Comparison of ENCODE assay signal across 34 cellular contexts in the genomic region with DNA sequence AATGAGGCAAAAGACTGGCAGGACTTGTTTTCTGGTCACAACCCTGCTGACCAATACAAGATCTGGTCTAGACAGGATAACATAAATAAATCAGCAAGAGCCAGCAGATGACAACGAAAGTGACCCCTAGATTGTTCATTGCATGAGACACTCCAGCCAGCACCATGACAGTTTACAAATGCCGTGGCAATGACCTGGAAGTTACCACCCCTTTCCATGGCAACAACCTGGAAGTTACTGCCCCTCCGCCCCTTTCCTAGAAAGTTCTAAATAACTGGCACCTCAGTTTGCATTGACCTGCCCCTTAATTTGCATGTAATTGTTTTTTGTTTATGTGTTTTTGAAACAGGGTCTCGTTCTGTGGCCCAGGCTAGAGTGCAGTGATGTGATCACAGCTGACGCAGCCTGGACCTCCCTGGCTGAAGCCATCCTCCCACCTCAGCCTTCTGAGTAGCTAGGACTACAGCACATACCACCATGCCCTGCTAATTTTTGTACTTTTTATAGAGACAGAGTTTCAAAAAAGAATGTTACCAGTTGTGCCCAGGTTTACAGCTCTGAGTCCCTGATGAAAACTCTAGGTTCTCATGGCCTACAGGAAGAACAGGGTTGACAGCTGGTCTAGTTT.
"Had no signal": no experiment of that assay in that cellular context is flagged by ENCODE, and none has a peak within 500 bp of the region (broad histone marks: within the 10 kb centered on the region; RNA-seq: fewer than 3 reads in every experiment).

No MANE protein-coding gene starts in this region.

- H3K36me3 ChIP-seq: ascending aorta, cardiac muscle cell, colonic mucosa, Peyer's patch, WERI-Rb-1 had no signal

- H3K4me1 Mint-ChIP-seq: activated CD4-positive, alpha-beta T cell treated with anti-CD3 and anti-CD28 coated beads for 36 hours; activated CD4-positive, alpha-beta T cell treated with anti-CD3 and anti-CD28 coated beads, Interleukin-2, amount 10 ng/mL, durations not matched to agents 7 days and 5 days; activated naive CD4-positive, alpha-beta T cell treated with anti-CD3 and anti-CD28 coated beads, Interleukin-2, amount 50 U/mL, for 24 hours; activated naive CD8-positive, alpha-beta T cell treated with anti-CD3 and anti-CD28 coated beads, Interleukin-2, amount 10 ng/mL, durations not matched to agents 7 days and 5 days; central memory CD8-positive, alpha-beta T cell had no signal

- DNase-seq: activated CD4-positive, alpha-beta T cell treated with anti-CD3 and anti-CD28 coated beads for 36 hours; activated CD4-positive, alpha-beta T cell treated with anti-CD3 and anti-CD28 coated beads, Interleukin-2, amount 10 ng/mL, durations not matched to agents 7 days and 5 days; activated CD4-positive, alpha-beta T cell treated with anti-CD3 and anti-CD28 coated beads, Interleukin-2, amount 50 U/mL, for 48 hours; activated CD8-positive, alpha-beta T cell treated with anti-CD3 and anti-CD28 coated beads, Interleukin-2, amount 10 ng/mL, durations not matched to agents 7 days and 5 days; activated gamma-delta T cell; activated naive CD4-positive, alpha-beta T cell treated with Interleukin-2 at 50 U/mL for 16 hours; activated naive CD8-positive, alpha-beta T cell treated with anti-CD3 and anti-CD28 coated beads, Interleukin-2, amount 10 ng/mL, durations not matched to agents 7 days and 5 days; activated T-cell treated with anti-CD3 and anti-CD28 coated beads, Interleukin-2, amount 50 U/mL, for 24 hours; amygdala; colonic mucosa; NCI-H1105 treated with DMSO at 0.1 percent for 48 hours; NCI-H1436; NCI-H1694; NCI-H2029; NCI-H2107; NCI-H2171; NCI-H510A; NCI-H526; NCI-H748 treated with DMSO at 0.1 percent for 48 hours; NK-92 treated with Interleukin-12 subunit alpha and Interleukin-12 subunit beta, amount 100 ng/mL, for 24 hours; PC-3; Peyer's patch; SIG-M5; T-helper 17 cell; T1000; WERI-Rb-1 had no signal

- H3K9me3 Mint-ChIP-seq: activated CD4-positive, alpha-beta T cell treated with anti-CD3 and anti-CD28 coated beads, Interleukin-2, amount 10 ng/mL, durations not matched to agents 7 days and 5 days; activated naive CD4-positive, alpha-beta T cell treated with anti-CD3 and anti-CD28 coated beads, Interleukin-2, amount 50 U/mL, for 24 hours; activated naive CD8-positive, alpha-beta T cell treated with anti-CD3 and anti-CD28 coated beads, Interleukin-2, amount 10 ng/mL, durations not matched to agents 7 days and 5 days; activated T-cell treated with anti-CD3 and anti-CD28 coated beads, Interleukin-2, amount 50 U/mL, for 24 hours; activated T-helper 2 cell treated with anti-CD3 and anti-CD28 coated beads, Interferon-gamma antibody, Interleukin-2, Interleukin-4, amounts not matched to agents 10 μg/mL and 5 μg/mL and 100 μg/mL, durations not matched to agents 14 hours and 24 hours and 36 hours; central memory CD8-positive, alpha-beta T cell had no signal

- H3K4me3 ChIP-seq: ascending aorta, cardiac muscle cell, colonic mucosa, Peyer's patch had no signal

- H3K27ac ChIP-seq: ascending aorta, cardiac muscle cell, colonic mucosa, KMS-11, Peyer's patch, RWPE1, WERI-Rb-1 had no signal

- H3K4me1 ChIP-seq: ascending aorta, colonic mucosa, Peyer's patch had no signal

- H3K36me3 Mint-ChIP-seq: activated naive CD4-positive, alpha-beta T cell treated with anti-CD3 and anti-CD28 coated beads, Interleukin-2, amount 50 U/mL, for 24 hours; activated naive CD8-positive, alpha-beta T cell treated with anti-CD3 and anti-CD28 coated beads, Interleukin-2, amount 10 ng/mL, durations not matched to agents 7 days and 5 days had no signal

- H3K9me3 ChIP-seq: ascending aorta, colonic mucosa, Peyer's patch had no signal

- ATAC-seq: activated CD4-positive, alpha-beta T cell treated with anti-CD3 and anti-CD28 coated beads for 36 hours; activated CD8-positive, alpha-beta T cell treated with anti-CD3 and anti-CD28 coated beads, Interleukin-2, amount 10 ng/mL, durations not matched to agents 7 days and 5 days; PC-3; Right ventricle myocardium inferior; T-helper 17 cell had no signal

- H3K27ac Mint-ChIP-seq: activated CD4-positive, alpha-beta T cell treated with anti-CD3 and anti-CD28 coated beads for 36 hours; activated CD4-positive, alpha-beta T cell treated with anti-CD3 and anti-CD28 coated beads, Interleukin-2, amount 10 ng/mL, durations not matched to agents 7 days and 5 days; activated CD8-positive, alpha-beta T cell treated with anti-CD3 and anti-CD28 coated beads, Interleukin-2, amount 10 ng/mL, durations not matched to agents 7 days and 5 days; activated naive CD4-positive, alpha-beta T cell treated with anti-CD3 and anti-CD28 coated beads, Interleukin-2, amount 50 U/mL, for 24 hours; activated naive CD8-positive, alpha-beta T cell treated with anti-CD3 and anti-CD28 coated beads, Interleukin-2, amount 10 ng/mL, durations not matched to agents 7 days and 5 days; activated T-cell treated with anti-CD3 and anti-CD28 coated beads, Interleukin-2, amount 50 U/mL, for 24 hours; activated T-helper 2 cell treated with anti-CD3 and anti-CD28 coated beads, Interferon-gamma antibody, Interleukin-2, Interleukin-4, amounts not matched to agents 10 μg/mL and 5 μg/mL and 100 μg/mL, durations not matched to agents 14 hours and 24 hours and 36 hours; T-helper 17 cell had no signal

- H3K9ac ChIP-seq: KMS-11 had no signal

- H3K4me3 Mint-ChIP-seq: activated CD4-positive, alpha-beta T cell treated with anti-CD3 and anti-CD28 coated beads for 36 hours; activated CD4-positive, alpha-beta T cell treated with anti-CD3 and anti-CD28 coated beads, Interleukin-2, amount 10 ng/mL, durations not matched to agents 7 days and 5 days; activated CD8-positive, alpha-beta T cell treated with anti-CD3 and anti-CD28 coated beads, Interleukin-2, amount 10 ng/mL, durations not matched to agents 7 days and 5 days; activated naive CD4-positive, alpha-beta T cell treated with anti-CD3 and anti-CD28 coated beads, Interleukin-2, amount 50 U/mL, for 24 hours; activated naive CD8-positive, alpha-beta T cell treated with anti-CD3 and anti-CD28 coated beads, Interleukin-2, amount 10 ng/mL, durations not matched to agents 7 days and 5 days; activated T-cell treated with anti-CD3 and anti-CD28 coated beads, Interleukin-2, amount 50 U/mL, for 24 hours; central memory CD8-positive, alpha-beta T cell; T-helper 17 cell had no signal

- H3K27me3 ChIP-seq: ascending aorta, cardiac muscle cell, colonic mucosa, Peyer's patch had no signal

- H3K4me2 ChIP-seq: KMS-11 had no signal

- H3K27me3 Mint-ChIP-seq: activated CD4-positive, alpha-beta T cell treated with anti-CD3 and anti-CD28 coated beads, Interleukin-2, amount 10 ng/mL, durations not matched to agents 7 days and 5 days had no signal
